ENCODE assay signal across 29 cellular contexts in genomic region chr9:77750284-77750683, GRCh38.
DNase-seq lines count a peak whose midpoint lies in the region; ATAC-seq and TF ChIP-seq lines count a peak whose summit lies in the region.
"Had no signal": no experiment of that assay in that cellular context is flagged by ENCODE, and none has a peak within 500 bp of the region (broad histone marks: within the 10 kb centered on the region; RNA-seq: fewer than 3 reads in every experiment).

No MANE protein-coding gene starts in this region.

- no peaks in the 10 kb centered on the region for H3K9me3 ChIP-seq in PC-3 (ENCODE audit: low read length)
- H3K9me3 ChIP-seq: BLaER1, body of pancreas, tibial artery had no signal

- H3K27ac ChIP-seq in PC-3 (ENCODE audit: low read length): no peak overlapping the region
- H3K27ac ChIP-seq: BLaER1, body of pancreas, coronary artery, foreskin keratinocyte, tibial artery, WERI-Rb-1 had no signal

- intact Hi-C loops in PC-3 (cut with micrococcal nuclease) (loop anchor here (2.0 to 5.0 kb wide), 5 partner anchors 43 to 225 kb away; no protein-coding TSS in a partner anchor), lower leg skin (cut with DNase I; ENCODE audit: low total_unique reads) (no loop called here)

- H3K36me3 ChIP-seq in PC-3 (ENCODE audit: low read depth, low read length): no peaks in the 10 kb centered on the region
- H3K36me3 ChIP-seq: BLaER1, tibial artery, WERI-Rb-1 had no signal

- TF ChIP-seq CTCF in AG10803 (conservative IDR thresholded peaks at IDR 0.05; ENCODE audit: low read length) (no peak), PC-3 (conservative IDR thresholded peaks at IDR 0.05; ENCODE audit: low read depth, low read length) (no peak), choroid plexus epithelial cell (conservative IDR thresholded peaks at IDR 0.05; ENCODE audit: low read depth, low read length) (no peak), mesothelial cell of epicardium (IDR thresholded peaks at IDR 0.05; ENCODE audit: unreplicated experiment) (no peak), lower leg skin (IDR thresholded peaks at IDR 0.05) (no peak)

- no peaks in the 10 kb centered on the region for H3K79me2 ChIP-seq in PC-3 (ENCODE audit: low read length)

- H3F3A ChIP-seq in PC-3 (ENCODE audit: low read length, unreplicated experiment): no peaks in the 10 kb centered on the region

- no TSS peak for BruUV-seq in PC-3 (replicated peaks; lab: Mats Ljungman, UMichigan)

- 33 to 45% methylated on average over 1 of the region's 1 CpG for WGBS in lower leg skin, 2 donors

- H3K4me1 Mint-ChIP-seq in mesothelial cell of epicardium: peaks cover 41% of the 10 kb centered on the region

- no peak overlapping the region for H3K9ac ChIP-seq in PC-3 (ENCODE audit: low read length)
- H3K9ac ChIP-seq: BLaER1 had no signal

- H3K27me3 ChIP-seq in PC-3 (ENCODE audit: low read length): no peaks in the 10 kb centered on the region
- H3K27me3 ChIP-seq: BLaER1, body of pancreas, foreskin keratinocyte, tibial artery had no signal

- DNase-seq in AG10803 (ENCODE audit: low read depth): peak; percentile 23
- DNase-seq in PC-3: peak; percentile 2
- peak; percentile 39 for DNase-seq in choroid plexus epithelial cell (ENCODE audit: low read depth)
- no peak for DNase-seq in mesothelial cell of epicardium (ENCODE audit: low spot score in 2 of 2, unreplicated experiment in 2 of 2)
- DNase-seq in activated CD4-positive, alpha-beta T cell treated with anti-CD3 and anti-CD28 coated beads for 4 hours: no peak
- DNase-seq in NCI-H748 treated with DMSO at 0.1 percent for 48 hours (lab: John Stamatoyannopoulos, UW): no peak
- DNase-seq in SKM-1 treated with dmso at 0.1 percent for 144 hours (lab: John Stamatoyannopoulos, UW; ENCODE audit: unreplicated experiment): no peak
- DNase-seq in lower leg skin (ENCODE audit: low spot score in 2 of 2): no peak
- DNase-seq: activated CD4-positive, alpha-beta T cell treated with anti-CD3 and anti-CD28 coated beads, Interleukin-2, amount 50 U/mL, for 48 hours; activated effector memory CD4-positive, alpha-beta T cell treated with Interleukin-2 at 50 U/mL for 16 hours; activated naive CD8-positive, alpha-beta T cell treated with anti-CD3 and anti-CD28 coated beads, Interleukin-2, amount 10 ng/mL, durations not matched to agents 7 days and 5 days; body of pancreas; COR-L47; DMS79; foreskin keratinocyte; HFFc6; NCI-H1092; NCI-H2081; NCI-H446 treated with DMSO at 0.1 percent for 48 hours; NK-92 treated with Interleukin-12 subunit alpha and Interleukin-12 subunit beta, amount 100 ng/mL, for 24 hours; occipital lobe; stimulated activated CD4-positive, alpha-beta T cell treated with anti-CD3 and anti-CD28 coated beads, Interleukin-4, amount 100 ng/mL, for 4 hours; tibial artery; WERI-Rb-1 had no signal

- peaks cover 16% of the 10 kb centered on the region for H3K9me3 Mint-ChIP-seq in mesothelial cell of epicardium
- H3K9me3 Mint-ChIP-seq: activated naive CD8-positive, alpha-beta T cell treated with anti-CD3 and anti-CD28 coated beads, Interleukin-2, amount 10 ng/mL, durations not matched to agents 7 days and 5 days; HFFc6; stimulated activated naive CD8-positive, alpha-beta T cell treated with anti-CD3 and anti-CD28 coated beads, Interleukin-15, Interleukin-2, amounts not matched to agents 100 ng/mL and 50 ng/mL, for 24 hours; T-helper 2 cell treated with Interferon-gamma antibody and Interleukin-4, amounts not matched to agents 5 μg/mL and 100 μg/mL, for 36 hours had no signal

- peak overlapping the region; percentile 18 for H3K27ac Mint-ChIP-seq in mesothelial cell of epicardium
- H3K27ac Mint-ChIP-seq: activated naive CD8-positive, alpha-beta T cell treated with anti-CD3 and anti-CD28 coated beads, Interleukin-2, amount 10 ng/mL, durations not matched to agents 7 days and 5 days; stimulated activated naive CD8-positive, alpha-beta T cell treated with anti-CD3 and anti-CD28 coated beads, Interleukin-15, Interleukin-2, amounts not matched to agents 100 ng/mL and 50 ng/mL, for 24 hours; T-helper 2 cell treated with Interferon-gamma antibody and Interleukin-4, amounts not matched to agents 5 μg/mL and 100 μg/mL, for 36 hours had no signal

- no peak for TF ChIP-seq POLR2A in lower leg skin (IDR thresholded peaks at IDR 0.05)

- H3K27me3 Mint-ChIP-seq in mesothelial cell of epicardium (ENCODE audit: low read depth): no peaks in the 10 kb centered on the region
- H3K27me3 Mint-ChIP-seq: activated naive CD8-positive, alpha-beta T cell treated with anti-CD3 and anti-CD28 coated beads, Interleukin-2, amount 10 ng/mL, durations not matched to agents 7 days and 5 days; stimulated activated naive CD8-positive, alpha-beta T cell treated with anti-CD3 and anti-CD28 coated beads, Interleukin-15, Interleukin-2, amounts not matched to agents 100 ng/mL and 50 ng/mL, for 24 hours had no signal

- H3K9me2 ChIP-seq in PC-3 (replicated peaks; ENCODE audit: low read length): no peaks in the 10 kb centered on the region

- ATAC-seq in PC-3: peak; percentile 24; the same call in 1 of the 2 replicates
- ATAC-seq: body of pancreas, foreskin keratinocyte, Panc1 had no signal

- no peak overlapping the region for H3K4me3 Mint-ChIP-seq in mesothelial cell of epicardium
- H3K4me3 Mint-ChIP-seq: activated naive CD8-positive, alpha-beta T cell treated with anti-CD3 and anti-CD28 coated beads, Interleukin-2, amount 10 ng/mL, durations not matched to agents 7 days and 5 days; HFFc6; stimulated activated naive CD8-positive, alpha-beta T cell treated with anti-CD3 and anti-CD28 coated beads, Interleukin-15, Interleukin-2, amounts not matched to agents 100 ng/mL and 50 ng/mL, for 24 hours; T-helper 2 cell treated with Interferon-gamma antibody and Interleukin-4, amounts not matched to agents 5 μg/mL and 100 μg/mL, for 36 hours had no signal

- CTCF ChIA-PET in PC-3 (lab: Charles Lee): interaction anchor here (0.6 to 2.0 kb wide), 3 partner anchors 31 to 316 kb away, joined by 5 to 11 read pairs (median 8); no protein-coding TSS in a partner anchor

- no peak overlapping the region for H3K4me2 ChIP-seq in PC-3 (ENCODE audit: low read length)
- H3K4me2 ChIP-seq: BLaER1 had no signal

- H4K20me1 ChIP-seq in PC-3 (ENCODE audit: low read length): no peaks in the 10 kb centered on the region
- H4K20me1 ChIP-seq: BLaER1 had no signal

- POLR2A ChIA-PET in PC-3 (lab: Charles Lee; ENCODE audit: unreplicated experiment): no interaction called here

- peaks cover 7% of the 10 kb centered on the region for H3K4me1 ChIP-seq in PC-3 (ENCODE audit: insufficient read depth, low read length)
- H3K4me1 ChIP-seq: BLaER1 had no signal

- H3K4me3 ChIP-seq in AG10803 (ENCODE audit: low read length) (no peak overlapping the region), PC-3 (ENCODE audit: low read length) (no peak overlapping the region), choroid plexus epithelial cell (ENCODE audit: low read depth, low read length) (no peak overlapping the region), lower leg skin (ENCODE audit: low read depth, poor library complexity, severe bottlenecking) (no peak overlapping the region)
- H3K4me3 ChIP-seq: BLaER1, body of pancreas, coronary artery, tibial artery had no signal

- peaks cover 19% of the 10 kb centered on the region for H3K36me3 Mint-ChIP-seq in mesothelial cell of epicardium

- H2AFZ ChIP-seq in PC-3 (ENCODE audit: low read length): no peak overlapping the region

Comparison
In these comparisons a context has a peak if more than half of its experiments do, and no peak if none do; other contexts are left out.
1. DNase-seq: peak in AG10803 (single experiment), PC-3 (single experiment) and choroid plexus epithelial cell (single experiment); none in mesothelial cell of epicardium (0 of 2), activated CD4-positive, alpha-beta T cell treated with anti-CD3 and anti-CD28 coated beads for 4 hours (0 of 2), NCI-H748 treated with DMSO at 0.1 percent for 48 hours (single experiment), SKM-1 treated with dmso at 0.1 percent for 144 hours (single experiment) and lower leg skin (0 of 2).